In the genomic region with DNA sequence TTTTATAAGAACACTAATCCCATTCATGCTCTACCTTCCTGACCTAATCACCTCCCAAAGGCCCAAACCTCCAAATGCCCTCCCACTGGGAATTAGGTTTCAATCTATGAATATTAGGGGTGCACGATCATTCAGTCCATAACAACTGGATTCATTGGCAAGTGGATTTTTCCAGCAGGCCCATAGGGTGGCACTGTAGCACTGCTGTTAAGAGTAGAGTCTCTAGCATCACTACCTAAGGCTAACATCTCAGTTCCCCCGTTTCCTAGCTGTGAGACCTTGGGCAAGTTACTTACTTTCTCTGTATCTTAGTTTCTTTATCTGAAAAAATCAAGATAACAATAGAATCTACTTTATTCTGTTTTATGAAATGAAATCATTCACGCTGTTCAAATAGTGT, we compare ENCODE assay signal across 8 cellular contexts.
DNase-seq lines count a peak whose midpoint lies in the region; ATAC-seq and TF ChIP-seq lines count a peak whose summit lies in the region.

No MANE protein-coding gene starts in this region.

- TF ChIP-seq CTCF in GM06990 (IDR thresholded peaks at IDR 0.05; ENCODE audit: insufficient read depth, low read length, poor library complexity, severe bottlenecking) (peak; percentile 29), WERI-Rb-1 (IDR thresholded peaks at IDR 0.05; ENCODE audit: low read depth, low read length) (peak; percentile 65), kidney epithelial cell (IDR thresholded peaks at IDR 0.05; ENCODE audit: insufficient read depth, low read length, poor library complexity, severe bottlenecking) (peak; percentile 50), stomach (IDR thresholded peaks at IDR 0.05) (peak in 2 of 7 experiments; percentile 11 to 12)

- TF ChIP-seq POLR2A in stomach (IDR thresholded peaks at IDR 0.05): no peak

- no peak for DNase-seq in GM06990 (ENCODE audit: extremely low read depth, insufficient read length)
- peak; percentile 49 for DNase-seq in NCI-H1092 (lab: John Stamatoyannopoulos, UW)
- DNase-seq in WERI-Rb-1: peak; percentile 58
- no peak for DNase-seq in kidney epithelial cell (ENCODE audit: low read depth)
- DNase-seq in stomach: no peak
- no peak for DNase-seq in mesenteric fat pad (ENCODE audit: low spot score)

- intact Hi-C loops in stomach (cut with DNase I; ENCODE audit: low total_unique reads): no loop called here

- H3K9me3 ChIP-seq in WERI-Rb-1 (ENCODE audit: severe bottlenecking): no peaks in the 10 kb centered on the region
- no peaks in the 10 kb centered on the region for H3K9me3 ChIP-seq in stomach

- TF ChIP-seq EP300 in stomach (IDR thresholded peaks at IDR 0.05): no peak

- WGBS in stomach, 5 donors: 30 to 46% (median 36%) methylated on average over 3 of the region's 3 CpGs

- no peaks in the 10 kb centered on the region for H3K27me3 ChIP-seq in GM06990 (replicated peaks; ENCODE audit: control insufficient read depth, insufficient read depth, low read length)
- no peaks in the 10 kb centered on the region for H3K27me3 ChIP-seq in WERI-Rb-1 (ENCODE audit: insufficient read depth, low read depth, severe bottlenecking)
- no peaks in the 10 kb centered on the region for H3K27me3 ChIP-seq in kidney epithelial cell (ENCODE audit: control insufficient read depth, insufficient read depth, low read length)
- no peaks in the 10 kb centered on the region for H3K27me3 ChIP-seq in stomach

- H3K4me1 ChIP-seq in stomach: no peaks in the 10 kb centered on the region

- H3K4me3 ChIP-seq in GM06990 (replicated peaks; ENCODE audit: low read depth, low read length): no peak overlapping the region
- no peak overlapping the region for H3K4me3 ChIP-seq in WERI-Rb-1 (ENCODE audit: low read depth, low read length)
- no peak overlapping the region for H3K4me3 ChIP-seq in kidney epithelial cell (ENCODE audit: low read depth, low read length)
- no peak overlapping the region for H3K4me3 ChIP-seq in stomach

- no peak for ATAC-seq in HG03159 (IDR thresholded peaks at IDR 0.05; ENCODE audit: unreplicated experiment)
- ATAC-seq in GM18909 (IDR thresholded peaks at IDR 0.05; ENCODE audit: poor library complexity, unreplicated experiment): no peak

- H3K27ac ChIP-seq in WERI-Rb-1 (no peak overlapping the region), stomach (no peak overlapping the region)

- no peaks in the 10 kb centered on the region for H3K36me3 ChIP-seq in GM06990 (ENCODE audit: control insufficient read depth, insufficient read depth, low read length)
- no peaks in the 10 kb centered on the region for H3K36me3 ChIP-seq in WERI-Rb-1
- H3K36me3 ChIP-seq in kidney epithelial cell (ENCODE audit: control insufficient read depth, insufficient read depth, low read length): no peaks in the 10 kb centered on the region
- no peaks in the 10 kb centered on the region for H3K36me3 ChIP-seq in stomach

Comparison
In these comparisons a context has a peak if more than half of its experiments do, and no peak if none do; other contexts are left out.
1. DNase-seq: peak in NCI-H1092 (single experiment) and WERI-Rb-1 (single experiment); none in GM06990 (single experiment), kidney epithelial cell (single experiment), stomach (single experiment) and mesenteric fat pad (single experiment).